ENCODE assay signal across 8 cellular contexts in genomic region chr12:75724913-75725312, GRCh38.
DNase-seq lines count a peak whose midpoint lies in the region; ATAC-seq and TF ChIP-seq lines count a peak whose summit lies in the region.

No MANE protein-coding gene starts in this region.

- no peaks in the 10 kb centered on the region for H3K36me3 ChIP-seq in Karpas-422 (ENCODE audit: insufficient read depth, low read length)

- 0 out of 2 replicates have a peak overlapping the region, but pooled peaks have one; percentile 34 for H2AFZ ChIP-seq in Karpas-422 (ENCODE audit: low read length)

- H3K9me3 ChIP-seq in Karpas-422 (ENCODE audit: low read length) = no peaks in the 10 kb centered on the region

- H3K36me3 Mint-ChIP-seq in type B pancreatic cell = peaks cover 6% of the 10 kb centered on the region

- peaks cover 36% of the 10 kb centered on the region for H3K4me1 ChIP-seq in Karpas-422 (ENCODE audit: low read length)

- H4K20me1 ChIP-seq in Karpas-422 (ENCODE audit: insufficient read depth, low read depth, low read length) = no peaks in the 10 kb centered on the region

- intact Hi-C loops in left ventricle myocardium superior (cut with micrococcal nuclease) = no loop called here

- DNase-seq in Karpas-422 (no peak), SW 1271 (lab: John Stamatoyannopoulos, UW) (peak; percentile 38 to 81), left ventricle myocardium superior (no peak), type B pancreatic cell (ENCODE audit: extremely low spot score, unreplicated experiment) (no peak), activated T-cell treated with anti-CD3 and anti-CD28 coated beads for 4 hours (no peak)
- DNase-seq in NK-92 treated with Interleukin-12 subunit alpha and Interleukin-12 subunit beta, amount 100 ng/mL, for 24 hours (lab: John Stamatoyannopoulos, UW) = no peak

- peak overlapping the region; percentile 7 for H3K4me3 Mint-ChIP-seq in type B pancreatic cell

- ATAC-seq in left ventricle myocardium superior (peak; percentile 86), GM18517 (IDR thresholded peaks at IDR 0.05; ENCODE audit: unreplicated experiment) (no peak), HG02642 (IDR thresholded peaks at IDR 0.05; ENCODE audit: poor library complexity, unreplicated experiment) (no peak)

- H3K9me2 ChIP-seq in Karpas-422 (replicated peaks; ENCODE audit: insufficient read depth, low read length) = no peaks in the 10 kb centered on the region

- H3K9me3 Mint-ChIP-seq in type B pancreatic cell = peaks cover 11% of the 10 kb centered on the region

- no peaks in the 10 kb centered on the region for H3K79me2 ChIP-seq in Karpas-422 (ENCODE audit: low read length)

- no peak overlapping the region for H3K9ac ChIP-seq in Karpas-422 (ENCODE audit: low read length)

- no peak for TF ChIP-seq CTCF in type B pancreatic cell (conservative IDR thresholded peaks at IDR 0.05)

- H3K4me1 Mint-ChIP-seq in type B pancreatic cell (ENCODE audit: unreplicated experiment) = peaks cover 46% of the 10 kb centered on the region

- no peak overlapping the region for H3K4me2 ChIP-seq in Karpas-422 (ENCODE audit: low read depth, low read length, poor library complexity, severe bottlenecking)

- no peak overlapping the region for H3K4me3 ChIP-seq in Karpas-422 (ENCODE audit: low read length)

- no peaks in the 10 kb centered on the region for H3K27me3 ChIP-seq in Karpas-422 (ENCODE audit: low read length)

- H3K27me3 Mint-ChIP-seq in type B pancreatic cell = no peaks in the 10 kb centered on the region

- peak overlapping the region; percentile 58 for H3K27ac Mint-ChIP-seq in type B pancreatic cell

- H3K27ac ChIP-seq in Karpas-422 (ENCODE audit: low read length) = no peak overlapping the region

Comparison
In these comparisons a context has a peak if more than half of its experiments do, and no peak if none do; other contexts are left out.
1. DNase-seq: peak in SW 1271 (2 of 2); none in Karpas-422 (single experiment), left ventricle myocardium superior (single experiment), type B pancreatic cell (single experiment), NK-92 treated with Interleukin-12 subunit alpha and Interleukin-12 subunit beta, amount 100 ng/mL, for 24 hours (single experiment) and activated T-cell treated with anti-CD3 and anti-CD28 coated beads for 4 hours (single experiment).